Comparison of ENCODE assay signal across 26 cellular contexts in genomic region chr7:51321961-51322515, GRCh38. TPM values are rescaled to one million over a fixed set of nuclear protein-coding genes. Genes with fewer than 3 reads are reported as not detected.
"Had no signal": no experiment of that assay in that cellular context is flagged by ENCODE, and none has a peak within 500 bp of the region (broad histone marks: within the 10 kb centered on the region; RNA-seq: fewer than 3 reads in every experiment).

No MANE protein-coding gene starts in this region.

- ATAC-seq: gastroesophageal sphincter; left cardiac atrium; naive thymus-derived CD4-positive, alpha-beta T cell; right cardiac atrium had no signal

- H3K27ac Mint-ChIP-seq: activated naive CD4-positive, alpha-beta T cell treated with anti-CD3 and anti-CD28 coated beads, Interleukin-2, amount 10 ng/mL, durations not matched to agents 7 days and 5 days; activated naive CD8-positive, alpha-beta T cell treated with anti-CD3 and anti-CD28 coated beads, Interleukin-2, amount 10 ng/mL, durations not matched to agents 7 days and 5 days; activated T-helper 1 cell treated with anti-CD3 and anti-CD28 coated beads, Interleukin-12 subunit alpha, Interleukin-12 subunit beta, Interleukin-2, Interleukin-4 antibody, amounts not matched to agents 30 ng/mL and 10 ng/mL and 1 ng/mL, durations not matched to agents 14 hours and 24 hours and 36 hours; brain; naive thymus-derived CD4-positive, alpha-beta T cell had no signal

- H3K36me3 ChIP-seq: ascending aorta, gastroesophageal sphincter, spleen, tibial nerve had no signal

- H2AFZ ChIP-seq: parathyroid adenoma had no signal

- H3K4me1 ChIP-seq: ascending aorta had no signal

- H3K36me3 Mint-ChIP-seq: activated naive CD4-positive, alpha-beta T cell treated with anti-CD3 and anti-CD28 coated beads, Interleukin-2, amount 10 ng/mL, durations not matched to agents 7 days and 5 days; activated naive CD8-positive, alpha-beta T cell treated with anti-CD3 and anti-CD28 coated beads, Interleukin-2, amount 10 ng/mL, durations not matched to agents 7 days and 5 days; brain; naive thymus-derived CD4-positive, alpha-beta T cell had no signal

- H3K9me3 Mint-ChIP-seq: activated naive CD4-positive, alpha-beta T cell treated with anti-CD3 and anti-CD28 coated beads, Interleukin-2, amount 10 ng/mL, durations not matched to agents 7 days and 5 days; activated naive CD8-positive, alpha-beta T cell treated with anti-CD3 and anti-CD28 coated beads, Interleukin-2, amount 10 ng/mL, durations not matched to agents 7 days and 5 days; activated T-helper 1 cell treated with anti-CD3 and anti-CD28 coated beads, Interleukin-12 subunit alpha, Interleukin-12 subunit beta, Interleukin-2, Interleukin-4 antibody, amounts not matched to agents 30 ng/mL and 10 ng/mL and 1 ng/mL, durations not matched to agents 14 hours and 24 hours and 36 hours; naive thymus-derived CD4-positive, alpha-beta T cell; neural crest cell had no signal

- DNase-seq: activated CD4-positive, alpha-beta T cell treated with anti-CD3 and anti-CD28 coated beads for 4 hours; activated CD4-positive, alpha-beta T cell treated with anti-CD3 and anti-CD28 coated beads, Interleukin-2, amount 50 U/mL, for 4 hours; activated gamma-delta T cell; activated naive CD4-positive, alpha-beta T cell treated with anti-CD3 and anti-CD28 coated beads, Interleukin-2, amount 10 ng/mL, durations not matched to agents 7 days and 5 days; activated naive CD8-positive, alpha-beta T cell treated with anti-CD3 and anti-CD28 coated beads, Interleukin-2, amount 10 ng/mL, durations not matched to agents 7 days and 5 days; dorsolateral prefrontal cortex; effector memory CD4-positive, alpha-beta T cell; erythroblast; hippocampal formation; left cardiac atrium; midbrain; naive thymus-derived CD4-positive, alpha-beta T cell; nucleus accumbens; right cardiac atrium; spleen; stimulated activated naive CD4-positive, alpha-beta T cell treated with Interleukin-2 at 50 U/mL for 16 hours had no signal

- H3K4me1 Mint-ChIP-seq: activated naive CD8-positive, alpha-beta T cell treated with anti-CD3 and anti-CD28 coated beads, Interleukin-2, amount 10 ng/mL, durations not matched to agents 7 days and 5 days; neural crest cell had no signal

- H3K4me3 ChIP-seq: ascending aorta, coronary artery, dorsolateral prefrontal cortex, gastroesophageal sphincter, spleen, tibial nerve had no signal

- H3K9me3 ChIP-seq: ascending aorta, gastroesophageal sphincter, spleen, tibial nerve had no signal

- H3K9ac ChIP-seq: parathyroid adenoma had no signal

- H3K4me3 Mint-ChIP-seq: activated naive CD4-positive, alpha-beta T cell treated with anti-CD3 and anti-CD28 coated beads, Interleukin-2, amount 10 ng/mL, durations not matched to agents 7 days and 5 days; activated naive CD8-positive, alpha-beta T cell treated with anti-CD3 and anti-CD28 coated beads, Interleukin-2, amount 10 ng/mL, durations not matched to agents 7 days and 5 days; activated T-helper 1 cell treated with anti-CD3 and anti-CD28 coated beads, Interleukin-12 subunit alpha, Interleukin-12 subunit beta, Interleukin-2, Interleukin-4 antibody, amounts not matched to agents 30 ng/mL and 10 ng/mL and 1 ng/mL, durations not matched to agents 14 hours and 24 hours and 36 hours; brain; naive thymus-derived CD4-positive, alpha-beta T cell; neural crest cell had no signal

- H3K27ac ChIP-seq: ascending aorta, coronary artery, gastroesophageal sphincter, parathyroid adenoma, spleen, tibial nerve had no signal

- H3K27me3 ChIP-seq: ascending aorta, dorsolateral prefrontal cortex had no signal

RNA-seq across cellular contexts. Expression of gene COBL, which starts 5.4 kb away (rescaled TPM):
- total RNA-seq: activated naive CD8-positive, alpha-beta T cell treated with anti-CD3 and anti-CD28 coated beads, Interleukin-2, amount 10 ng/mL, durations not matched to agents 7 days and 5 days; activated T-helper 1 cell treated with anti-CD3 and anti-CD28 coated beads, Interleukin-12 subunit alpha, Interleukin-12 subunit beta, Interleukin-2, Interleukin-4 antibody, amounts not matched to agents 30 ng/mL and 10 ng/mL and 1 ng/mL, durations not matched to agents 14 hours and 24 hours and 36 hours; fibroblast of villous mesenchyme; pulmonary artery endothelial cell had no signal
- polyA plus RNA-seq: naive thymus-derived CD4-positive, alpha-beta T cell had no signal
